ENCODE assay signal across 19 cellular contexts in the genomic region with DNA sequence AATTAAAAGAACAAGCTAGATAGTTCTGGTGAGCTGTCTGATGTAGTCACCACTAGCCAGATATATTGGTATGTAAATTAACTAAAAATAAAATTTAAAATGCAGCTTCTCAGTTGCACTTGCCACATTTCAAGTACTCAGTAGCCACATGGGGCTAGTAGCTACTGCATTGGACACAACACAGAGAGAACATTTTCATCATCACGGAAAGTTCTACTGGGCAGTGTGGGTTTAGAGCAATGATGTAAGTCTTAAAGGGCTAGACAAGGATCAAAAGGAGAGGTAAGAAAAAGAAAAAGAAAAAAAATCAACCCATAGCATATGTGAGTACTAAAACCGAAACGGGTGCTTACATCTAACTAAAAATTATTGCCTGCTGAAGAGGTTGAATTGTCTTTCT. TPM values are rescaled to one million over a fixed set of nuclear protein-coding genes. Genes with fewer than 3 reads are reported as not detected.
DNase-seq lines count a peak whose midpoint lies in the region; ATAC-seq, FAIRE-seq and TF ChIP-seq lines count a peak whose summit lies in the region.
"Had no signal": no experiment of that assay in that cellular context is flagged by ENCODE, and none has a peak within 500 bp of the region (broad histone marks: within the 10 kb centered on the region; RNA-seq: fewer than 3 reads in every experiment).

No MANE protein-coding gene starts in this region.

- H3K4me3 ChIP-seq in BLaER1: peak overlapping the region; percentile 47; the same call in 1 of the 2 replicates
- no peak overlapping the region for H3K4me3 ChIP-seq in GM12878
- H3K4me3 ChIP-seq in muscle layer of colon (ENCODE audit: low read depth in 1 of 2, low read length in 2 of 2): peak overlapping the region; percentile 10 to 17
- peak overlapping the region in 4 of 5 donors; percentile 6 to 46 (median 18) for H3K4me3 ChIP-seq in subcutaneous abdominal adipose tissue (ENCODE audit: low read depth in 1 of 5, low read length in 5 of 5)
- H3K4me3 ChIP-seq: pancreas had no signal

- peaks cover 6% of the 10 kb centered on the region; the same call in 1 of the 2 replicates for H3K9me3 ChIP-seq in BLaER1
- no peaks in the 10 kb centered on the region for H3K9me3 ChIP-seq in GM12878 (replicated peaks; ENCODE audit: control insufficient read depth, insufficient read depth, low read length)
- no peaks in the 10 kb centered on the region for H3K9me3 ChIP-seq in muscle layer of colon (ENCODE audit: low read length)
- no peaks in the 10 kb centered on the region for H3K9me3 ChIP-seq in subcutaneous abdominal adipose tissue (ENCODE audit: control insufficient read depth in 5 of 5, low read length in 5 of 5)
- H3K9me3 ChIP-seq: pancreas had no signal

- TF ChIP-seq POLR2A in GM12878 (IDR thresholded peaks at IDR 0.05; ENCODE audit: low read depth, low read length): no peak

- SMC1A ChIA-PET in GM12878 (lab: Charles Lee; ENCODE audit: uncharacterized antibody, unreplicated experiment): interaction anchor here (0.6 to 1.3 kb wide), 3 partner anchors 33 to 320 kb away, joined by 3 read pairs; no protein-coding TSS in a partner anchor

- H4K20me1 ChIP-seq in BLaER1 (peaks cover 31% of the 10 kb centered on the region), GM12878 (ENCODE audit: control insufficient read depth, insufficient read depth) (no peaks in the 10 kb centered on the region)

- in situ Hi-C loops in GM12878 (cut with MboI): no loop called here

- TF ChIP-seq CTCF in GM12878 (IDR thresholded peaks at IDR 0.05 in 2 of 3, conservative IDR thresholded peaks at IDR 0.05 in 1 of 3; ENCODE audit: control insufficient read depth in 2 of 3, extremely low read depth in 1 of 3, insufficient read depth in 1 of 3, low read depth in 3 of 3, low read length in 3 of 3): no peak

- no peak for FAIRE-seq in GM12878 (lab: Jason Lieb, UNC)
- FAIRE-seq: endothelial cell of umbilical vein, frontal cortex, pancreas had no signal

- H3K9ac ChIP-seq in BLaER1 (no peak overlapping the region), GM12878 (ENCODE audit: control insufficient read depth, insufficient read depth, low read length) (no peak overlapping the region), muscle layer of colon (ENCODE audit: low read length) (no peak overlapping the region), subcutaneous abdominal adipose tissue (ENCODE audit: low read length in 5 of 5) (peak overlapping the region in 2 of 5 donors; percentile 26 to 61)

- no peaks in the 10 kb centered on the region for H3K36me3 ChIP-seq in BLaER1
- no peaks in the 10 kb centered on the region for H3K36me3 ChIP-seq in GM12878 (ENCODE audit: control insufficient read depth in 2 of 2, insufficient read depth in 2 of 2, low read length in 1 of 2)
- no peaks in the 10 kb centered on the region for H3K36me3 ChIP-seq in muscle layer of colon (ENCODE audit: insufficient read depth, low read length)
- H3K36me3 ChIP-seq in subcutaneous abdominal adipose tissue (ENCODE audit: control insufficient read depth in 5 of 5, insufficient read depth in 5 of 5, low read length in 5 of 5): no peaks in the 10 kb centered on the region
- H3K36me3 ChIP-seq: pancreas had no signal

- intact Hi-C loops in GM12878 (cut with micrococcal nuclease; ENCODE audit: unreplicated experiment): no loop called here

- H3K27ac ChIP-seq in BLaER1 (peak overlapping the region; percentile 35; the same call in 1 of the 2 replicates), GM12878 (ENCODE audit: control insufficient read depth, insufficient read depth) (no peak overlapping the region), muscle layer of colon (ENCODE audit: low read depth, low read length) (peak overlapping the region; percentile 73), subcutaneous abdominal adipose tissue (ENCODE audit: low read depth, low read length) (peak overlapping the region; percentile 37)
- H3K27ac ChIP-seq: pancreas had no signal

- H3K27me3 ChIP-seq in BLaER1 (peaks cover 33% of the 10 kb centered on the region), GM12878 (replicated peaks in 1 of 2; ENCODE audit: control insufficient read depth in 2 of 2, insufficient read depth in 2 of 2, low read length in 1 of 2) (peaks cover 7 to 9% of the 10 kb centered on the region in 2 experiments; a peak in 3 of 4 replicates), muscle layer of colon (ENCODE audit: control insufficient read depth in 1 of 2, insufficient read depth in 2 of 2, low read length in 2 of 2) (no peaks in the 10 kb centered on the region), subcutaneous abdominal adipose tissue (ENCODE audit: control insufficient read depth in 5 of 5, insufficient read depth in 4 of 5, low read length in 5 of 5) (no peaks in the 10 kb centered on the region)

- 9% methylated on average over 3 of the region's 3 CpGs for whole genome bisulfite sequencing in GM12878 (ENCODE audit: insufficient coverage, insufficient replicate concordance, low lambda C conversion rate, missing lambda C conversion rate)

- TF ChIP-seq EP300 in GM12878 (IDR thresholded peaks at IDR 0.05; ENCODE audit: borderline replicate concordance in 1 of 2, control insufficient read depth in 1 of 2, low read depth in 2 of 2, low read length in 2 of 2): no peak

- no peaks in the 10 kb centered on the region for H3K79me2 ChIP-seq in GM12878 (ENCODE audit: control insufficient read depth, insufficient read depth, low read length)

- H3K4me2 ChIP-seq in BLaER1 (peak overlapping the region; percentile 87), GM12878 (ENCODE audit: control insufficient read depth, insufficient read depth) (no peak overlapping the region)

- H2AFZ ChIP-seq in GM12878 (ENCODE audit: control insufficient read depth, low read depth, low read length): no peak overlapping the region

- RAD21 ChIA-PET in GM12878 (lab: Charles Lee; ENCODE audit: unreplicated experiment): interaction anchor here (1.4 to 2.0 kb wide), 2 partner anchors 356 to 358 kb away, joined by 4 read pairs; no protein-coding TSS in a partner anchor

- H3K4me1 ChIP-seq in BLaER1 (peaks cover 72% of the 10 kb centered on the region), GM12878 (ENCODE audit: control insufficient read depth, insufficient read depth, low read length) (no peaks in the 10 kb centered on the region), muscle layer of colon (ENCODE audit: insufficient read depth, low read length) (peaks cover 62% of the 10 kb centered on the region), subcutaneous abdominal adipose tissue (ENCODE audit: control insufficient read depth in 5 of 5, insufficient read depth in 5 of 5, low read length in 5 of 5) (peaks cover 33 to 65% (median 61%) of the 10 kb centered on the region in 5 donors)
- H3K4me1 ChIP-seq: pancreas had no signal

- ATAC-seq in GM12878 (peak; percentile 31), GM18909 (IDR thresholded peaks at IDR 0.05; ENCODE audit: poor library complexity, unreplicated experiment) (no peak), HG03039 (IDR thresholded peaks at IDR 0.05; ENCODE audit: unreplicated experiment) (no peak)
- ATAC-seq: HCT116 had no signal

- DNase-seq in GM12878 (ENCODE audit: low read depth, low spot score) (no peak), RKO (ENCODE audit: low spot score) (no peak)
- DNase-seq in activated effector memory CD4-positive, alpha-beta T cell treated with anti-CD3 and anti-CD28 coated beads, Interleukin-2, amount 50 U/mL, for 16 hours: no peak
- DNase-seq: activated naive CD4-positive, alpha-beta T cell treated with Interleukin-2 at 50 U/mL for 16 hours; COR-L47; NCI-H2029; pancreas; stimulated activated CD4-positive, alpha-beta T cell treated with anti-CD3 and anti-CD28 coated beads, Interleukin-12 subunit alpha, Interleukin-12 subunit beta, amount 100 ng/mL, for 4 hours; T-helper 1 cell had no signal

- POLR2A ChIA-PET in GM12878 (lab: Charles Lee): no interaction called here

- no peak for TF ChIP-seq RAD21 in GM12878 (IDR thresholded peaks at IDR 0.05; ENCODE audit: insufficient read depth, low read depth, low read length)

- CTCF ChIA-PET in GM12878 (lab: Yijun Ruan, JAX): interaction anchor here (0.6 to 1.5 kb wide), 4 partner anchors 8 to 358 kb away, joined by 3 to 5 read pairs (median 3); no protein-coding TSS in a partner anchor

- no TSS peak for BruUV-seq in GM12878 (replicated peaks; lab: Mats Ljungman, UMichigan)

TF ChIP-seq in GM12878, 131 proteins besides CTCF, POLR2A, EP300 and RAD21:
- TF ChIP-seq YY1 (IDR thresholded peaks at IDR 0.05; ENCODE audit: low read depth, low read length) (no peak), GABPA (IDR thresholded peaks at IDR 0.05; ENCODE audit: low read depth) (no peak), PAX5 (IDR thresholded peaks at IDR 0.05; ENCODE audit: borderline replicate concordance, low read depth, low read length) (no peak), TBL1XR1 (IDR thresholded peaks at IDR 0.05; ENCODE audit: low read depth, low read length) (no peak), NBN (IDR thresholded peaks at IDR 0.05) (no peak), TAF1 (IDR thresholded peaks at IDR 0.05; ENCODE audit: borderline replicate concordance, low read depth, low read length) (no peak), ATF7 (IDR thresholded peaks at IDR 0.05; ENCODE audit: low read depth) (peak; percentile 34; the same call in 1 of the 2 replicates)

RNA-seq across cellular contexts. Expression of gene ITGA9, which starts 4.8 kb away (rescaled TPM):
- total RNA-seq in GM12878 (2013; cell fraction: nucleolus; rRNA removed): 3.9 and 5.0 TPM in 2 replicates
- total RNA-seq in GM12878 (2014; rRNA removed) (0.06 TPM in 1 of 2 replicates, not detected in the other), GM12878 (2014; rRNA removed; fragmentation: Illumina TruSeq; extraction: Trizol) (0.09 TPM in 1 of 2 replicates, not detected in the other), GM12878 (2021) (0.08 and 0.11 TPM in 2 replicates)
- 0.04 TPM for polyA plus RNA-seq in GM12878 (2011; ENCODE audit: low read depth)
- polyA plus RNA-seq in GM12878 (2011; rRNA removed) (2.4 and 2.9 TPM in 2 replicates), GM12878 (2014; fragmentation: Illumina TruSeq; extraction: Trizol) (0.01 and 0.08 TPM in 2 replicates), GM12878 (2014; fragmentation: Nextera tagmentation; extraction: Ambion mirVana) (not detected), GM12878 (2014; rRNA removed) (0.06 TPM in 1 of 2 replicates, not detected in the other), GM12878 (2016; fragmentation: Nextera tagmentation; extraction: Ambion mirVana) (not detected)
- polyA plus RNA-seq in GM12878 (2011; cell fraction: cytosol; rRNA removed): 2.6 and 4.0 TPM in 2 replicates
- polyA plus RNA-seq in GM12878 (2011; cell fraction: nucleus; rRNA removed): 5.5 and 6.1 TPM in 2 replicates
- polyA plus RNA-seq in GM12878 (2012): 0.04 TPM in 1 of 2 replicates, not detected in the other
- 14.2 and 16.9 TPM in 2 replicates for polyA minus RNA-seq in GM12878 (2011; rRNA and poly(A)+ RNA removed)
- 2.3 and 4.2 TPM in 2 replicates for polyA minus RNA-seq in GM12878 (2011; cell fraction: cytosol; rRNA and poly(A)+ RNA removed)
- 19.7 and 29.3 TPM in 2 replicates for polyA minus RNA-seq in GM12878 (2011; cell fraction: nucleus; rRNA and poly(A)+ RNA removed)
- total RNA-seq: myocyte had no signal
- polyA plus RNA-seq: IgD-negative memory B cell had no signal
